Comparison of ENCODE assay signal across 11 cellular contexts in genomic region chr3:58084788-58085543, GRCh38.
DNase-seq lines count a peak whose midpoint lies in the region; ATAC-seq and TF ChIP-seq lines count a peak whose summit lies in the region.
"Had no signal": no experiment of that assay in that cellular context is flagged by ENCODE, and none has a peak within 500 bp of the region (broad histone marks: within the 10 kb centered on the region; RNA-seq: fewer than 3 reads in every experiment).

No MANE protein-coding gene starts in this region.

- BruUV-seq in Calu3 (replicated peaks; lab: Mats Ljungman, UMichigan) = TSS peak; percentile 8

- H3K27ac Mint-ChIP-seq in Calu3 (ENCODE audit: unreplicated experiment) = peak overlapping the region; percentile 77

- TF ChIP-seq CTCF in Calu3 (IDR thresholded peaks at IDR 0.05; ENCODE audit: unreplicated experiment) = no peak
- TF ChIP-seq CTCF in mucosa of descending colon (IDR thresholded peaks at IDR 0.05) = no peak

- H3K4me3 ChIP-seq in mucosa of descending colon = no peak overlapping the region
- no peak overlapping the region for H3K4me3 ChIP-seq in effector memory CD4-positive, alpha-beta T cell (ENCODE audit: insufficient read depth, low read depth, low read length, poor library complexity, severe bottlenecking)
- H3K4me3 ChIP-seq: left lung had no signal

- no peaks in the 10 kb centered on the region for H3K27me3 ChIP-seq in effector memory CD4-positive, alpha-beta T cell (replicated peaks; ENCODE audit: control insufficient read depth, insufficient read depth, low read length, poor library complexity, severe bottlenecking)
- H3K27me3 ChIP-seq: left lung had no signal

- no peaks in the 10 kb centered on the region for H3K36me3 ChIP-seq in mucosa of descending colon (ENCODE audit: low read depth)
- no peaks in the 10 kb centered on the region for H3K36me3 ChIP-seq in effector memory CD4-positive, alpha-beta T cell (ENCODE audit: control insufficient read depth, insufficient read depth, low read length)
- H3K36me3 ChIP-seq: left lung had no signal

- H3K36me3 Mint-ChIP-seq in Calu3 (ENCODE audit: insufficient read depth, unreplicated experiment) = peaks cover 47% of the 10 kb centered on the region

- peak; percentile 76 for ATAC-seq in GM19467 (IDR thresholded peaks at IDR 0.05; ENCODE audit: unreplicated experiment)
- peak; percentile 82 for ATAC-seq in HG03354 (IDR thresholded peaks at IDR 0.05; ENCODE audit: poor library complexity, severe bottlenecking, unreplicated experiment)
- ATAC-seq in mucosa of descending colon = no peak
- ATAC-seq in HG03457 (IDR thresholded peaks at IDR 0.05; ENCODE audit: unreplicated experiment) = no peak

- H3K4me1 ChIP-seq in mucosa of descending colon (ENCODE audit: low read depth) = no peaks in the 10 kb centered on the region
- peaks cover 2% of the 10 kb centered on the region for H3K4me1 ChIP-seq in effector memory CD4-positive, alpha-beta T cell (ENCODE audit: control insufficient read depth, insufficient read depth, low read length, poor library complexity, severe bottlenecking)

- H3K4me1 Mint-ChIP-seq in Calu3 (ENCODE audit: low read depth, unreplicated experiment) = peaks cover 19% of the 10 kb centered on the region

- H3K9me3 ChIP-seq in mucosa of descending colon = no peaks in the 10 kb centered on the region
- H3K9me3 ChIP-seq in effector memory CD4-positive, alpha-beta T cell (ENCODE audit: control insufficient read depth, low read length) = no peaks in the 10 kb centered on the region
- H3K9me3 ChIP-seq: left lung had no signal

- CTCF ChIA-PET in Calu3 (lab: Charles Lee) = interaction anchor here (0.6 kb wide), 1 partner anchor 116 kb away, joined by 4 read pairs; no protein-coding TSS in a partner anchor

- H3K27me3 Mint-ChIP-seq in Calu3 (ENCODE audit: unreplicated experiment) = no peaks in the 10 kb centered on the region
- H3K27me3 Mint-ChIP-seq: CD8-positive, alpha-beta memory T cell had no signal

- no peak for TF ChIP-seq POLR2A in erythroblast (IDR thresholded peaks at IDR 0.05; ENCODE audit: low read length)

- H3K9me3 Mint-ChIP-seq in Calu3 (ENCODE audit: low read depth, unreplicated experiment) = no peaks in the 10 kb centered on the region
- H3K9me3 Mint-ChIP-seq: CD8-positive, alpha-beta memory T cell had no signal

- intact Hi-C loops in Calu3 (cut with micrococcal nuclease; ENCODE audit: unreplicated experiment) = no loop called here
- intact Hi-C loops in mucosa of descending colon (cut with DNase I, micrococcal nuclease) = no loop called here

- peak overlapping the region; percentile 17 for H3K4me3 Mint-ChIP-seq in Calu3 (ENCODE audit: low read depth, unreplicated experiment)

- no peak overlapping the region for H3K27ac ChIP-seq in effector memory CD4-positive, alpha-beta T cell (ENCODE audit: insufficient read depth, low read length, poor library complexity, severe bottlenecking)

- no peak for DNase-seq in Calu3
- DNase-seq in erythroblast (lab: John Stamatoyannopoulos, UW) = peak; percentile 37 to 54
- DNase-seq in mucosa of descending colon = no peak
- DNase-seq in effector memory CD4-positive, alpha-beta T cell = no peak
- DNase-seq in NCI-H1694 treated with DMSO at 0.1 percent for 48 hours (lab: John Stamatoyannopoulos, UW) = no peak
- DNase-seq: CD8-positive, alpha-beta memory T cell; left lung; NCI-H748 treated with DMSO at 0.1 percent for 48 hours had no signal

Comparison
In these comparisons a context has a peak if more than half of its experiments do, and no peak if none do; other contexts are left out.
1. DNase-seq: peak in erythroblast (2 of 2); none in Calu3 (single experiment), mucosa of descending colon (0 of 3), effector memory CD4-positive, alpha-beta T cell (0 of 3) and NCI-H1694 treated with DMSO at 0.1 percent for 48 hours (single experiment).
2. ATAC-seq: peak in GM19467 (single experiment) and HG03354 (single experiment); none in mucosa of descending colon (single experiment) and HG03457 (single experiment).